Comparison of ENCODE assay signal across 25 cellular contexts in the genomic region with DNA sequence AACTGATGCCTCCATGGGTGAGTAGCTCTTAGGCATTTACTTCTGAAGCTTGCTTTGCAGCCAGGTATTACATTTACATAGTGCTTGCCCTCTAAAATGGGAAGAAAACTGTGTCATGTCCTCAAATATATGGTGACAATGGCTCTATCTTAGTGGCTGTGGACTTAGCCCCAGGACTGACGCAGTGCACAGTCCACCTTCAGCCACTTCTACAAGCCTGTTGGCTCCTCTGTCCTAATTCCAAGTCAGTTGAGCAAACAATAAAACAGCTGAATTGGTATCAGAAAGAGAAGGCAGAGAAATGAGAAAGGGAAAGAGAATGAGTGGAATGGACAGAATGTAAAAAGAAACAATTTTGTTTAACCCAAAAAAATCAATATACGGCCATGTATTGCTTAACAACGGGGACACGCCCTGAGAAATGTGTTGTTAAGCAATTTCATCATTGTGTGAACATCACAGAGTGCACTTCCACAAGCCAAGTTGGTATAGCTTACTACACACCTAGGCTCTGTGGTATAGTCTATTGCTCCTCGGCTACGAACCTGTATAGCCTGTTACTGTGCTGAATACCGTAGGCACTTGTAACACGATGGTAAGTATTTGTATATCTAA.
"Had no signal": no experiment of that assay in that cellular context is flagged by ENCODE, and none has a peak within 500 bp of the region (broad histone marks: within the 10 kb centered on the region; RNA-seq: fewer than 3 reads in every experiment).

No MANE protein-coding gene starts in this region.

- H3K9me3 ChIP-seq: testis, upper lobe of right lung had no signal

- H3K27me3 ChIP-seq: testis, upper lobe of right lung had no signal

- H3K4me3 ChIP-seq: dorsolateral prefrontal cortex, testis, upper lobe of right lung had no signal

- H3K4me1 ChIP-seq: testis, upper lobe of right lung had no signal

- H3K4me1 Mint-ChIP-seq: activated T-helper 17 cell treated with anti-CD3 and anti-CD28 coated beads, Interleukin-2, amount 50 U/mL, for 72 hours; immature natural killer cell; naive B cell had no signal

- DNase-seq: activated CD4-positive, alpha-beta T cell treated with anti-CD3 and anti-CD28 coated beads for 1 hour; activated CD4-positive, alpha-beta T cell treated with anti-CD3 and anti-CD28 coated beads, Interleukin-2, amount 50 U/mL, for 4 hours; activated CD8-positive, alpha-beta memory T cell treated with anti-CD3 and anti-CD28 coated beads for 24 hours; activated CD8-positive, alpha-beta memory T cell treated with anti-CD3 and anti-CD28 coated beads, Interleukin-2, amount 50 U/mL, for 4 hours; activated T-cell treated with anti-CD3 and anti-CD28 coated beads, Interleukin-2, amount 50 U/mL, for 24 hours; central memory CD4-positive, alpha-beta T cell; dorsolateral prefrontal cortex; effector memory CD8-positive, alpha-beta T cell; foreskin melanocyte; immature natural killer cell; kidney glomerular epithelial cell; mesendoderm; naive B cell; posterior cingulate gyrus; stimulated activated CD4-positive, alpha-beta T cell treated with anti-CD3 and anti-CD28 coated beads, Interleukin-2, amount 100 ng/mL, for 48 hours; stimulated activated CD8-positive, alpha-beta memory T cell treated with anti-CD3 and anti-CD28 coated beads, Interleukin-4, amount 100 ng/mL, for 48 hours; stimulated activated naive CD4-positive, alpha-beta T cell; T-helper 1 cell; testis; upper lobe of right lung had no signal

- H3K9me3 Mint-ChIP-seq: activated naive CD4-positive, alpha-beta T cell treated with anti-CD3 and anti-CD28 coated beads, Interleukin-2, amount 50 U/mL, for 72 hours; activated T-cell treated with anti-CD3 and anti-CD28 coated beads, Interleukin-2, amount 50 U/mL, for 24 hours; activated T-helper 17 cell treated with anti-CD3 and anti-CD28 coated beads, Interleukin-2, amount 50 U/mL, for 72 hours; effector memory CD8-positive, alpha-beta T cell had no signal

- ATAC-seq: activated naive CD4-positive, alpha-beta T cell treated with anti-CD3 and anti-CD28 coated beads, Interleukin-2, amount 50 U/mL, for 72 hours; activated T-helper 17 cell treated with anti-CD3 and anti-CD28 coated beads, Interleukin-2, amount 50 U/mL, for 72 hours; effector memory CD8-positive, alpha-beta T cell; esophagus mucosa; sciatic nerve; upper lobe of right lung had no signal

- H3K27ac ChIP-seq: dorsolateral prefrontal cortex, testis, upper lobe of right lung had no signal

- H3K36me3 ChIP-seq: upper lobe of right lung had no signal

- H3K27ac Mint-ChIP-seq: activated naive CD4-positive, alpha-beta T cell treated with anti-CD3 and anti-CD28 coated beads, Interleukin-2, amount 50 U/mL, for 72 hours; activated T-cell treated with anti-CD3 and anti-CD28 coated beads, Interleukin-2, amount 50 U/mL, for 24 hours; activated T-helper 17 cell treated with anti-CD3 and anti-CD28 coated beads, Interleukin-2, amount 50 U/mL, for 72 hours; effector memory CD8-positive, alpha-beta T cell; immature natural killer cell; naive B cell had no signal

- H3K4me3 Mint-ChIP-seq: activated T-cell treated with anti-CD3 and anti-CD28 coated beads, Interleukin-2, amount 50 U/mL, for 24 hours; activated T-helper 17 cell treated with anti-CD3 and anti-CD28 coated beads, Interleukin-2, amount 50 U/mL, for 72 hours; effector memory CD8-positive, alpha-beta T cell; immature natural killer cell; naive B cell; neural crest cell had no signal

- H3K36me3 Mint-ChIP-seq: activated naive CD4-positive, alpha-beta T cell treated with anti-CD3 and anti-CD28 coated beads, Interleukin-2, amount 50 U/mL, for 72 hours; immature natural killer cell; naive B cell had no signal
